In the genomic region with DNA sequence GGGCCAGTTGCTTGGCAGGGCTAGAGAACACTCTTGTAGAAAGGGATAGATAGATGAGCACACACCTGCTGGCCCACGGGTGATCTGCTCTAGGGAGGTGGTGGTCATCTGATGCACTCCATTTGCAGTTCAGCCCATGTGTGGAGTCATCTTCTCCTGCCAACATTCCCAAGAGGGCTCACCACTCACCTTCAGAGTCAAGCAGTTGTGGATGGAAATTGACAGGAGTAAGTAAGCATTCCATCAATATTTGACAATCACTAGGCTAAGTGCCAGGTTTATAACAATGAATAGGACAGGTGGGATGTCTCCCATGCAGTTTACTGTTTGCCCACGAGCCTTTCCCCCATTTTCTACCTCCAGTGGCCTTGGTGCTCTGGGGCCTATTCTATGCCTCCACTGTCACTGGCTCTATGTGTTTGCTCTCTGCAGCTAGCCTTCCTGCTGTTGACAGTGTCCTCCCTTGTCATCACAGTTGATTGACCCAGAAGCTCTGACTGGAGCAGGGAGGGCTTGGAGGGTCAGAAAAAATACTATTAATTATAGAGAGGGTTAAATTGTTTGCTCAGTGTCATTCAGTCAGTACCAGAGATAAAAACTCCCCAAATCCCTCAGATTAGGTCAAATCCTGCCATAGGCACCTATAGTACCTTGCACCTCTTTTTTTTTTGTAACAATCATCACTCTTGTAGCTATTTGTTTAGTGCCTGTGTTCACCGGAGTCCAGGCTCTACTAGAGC, we compare ENCODE assay signal across 1 cellular context.
A peak's percentile ranks its signal among the peaks of the same experiment; 100 is the strongest.
TF ChIP-seq lines count a peak whose summit lies in the region.

No MANE protein-coding gene starts in this region.

TF ChIP-seq in HepG2, 621 proteins besides CTCF, POLR2A, EP300 and RAD21 (continued from another document and continues in another):
- TF ChIP-seq, protein P1, sequence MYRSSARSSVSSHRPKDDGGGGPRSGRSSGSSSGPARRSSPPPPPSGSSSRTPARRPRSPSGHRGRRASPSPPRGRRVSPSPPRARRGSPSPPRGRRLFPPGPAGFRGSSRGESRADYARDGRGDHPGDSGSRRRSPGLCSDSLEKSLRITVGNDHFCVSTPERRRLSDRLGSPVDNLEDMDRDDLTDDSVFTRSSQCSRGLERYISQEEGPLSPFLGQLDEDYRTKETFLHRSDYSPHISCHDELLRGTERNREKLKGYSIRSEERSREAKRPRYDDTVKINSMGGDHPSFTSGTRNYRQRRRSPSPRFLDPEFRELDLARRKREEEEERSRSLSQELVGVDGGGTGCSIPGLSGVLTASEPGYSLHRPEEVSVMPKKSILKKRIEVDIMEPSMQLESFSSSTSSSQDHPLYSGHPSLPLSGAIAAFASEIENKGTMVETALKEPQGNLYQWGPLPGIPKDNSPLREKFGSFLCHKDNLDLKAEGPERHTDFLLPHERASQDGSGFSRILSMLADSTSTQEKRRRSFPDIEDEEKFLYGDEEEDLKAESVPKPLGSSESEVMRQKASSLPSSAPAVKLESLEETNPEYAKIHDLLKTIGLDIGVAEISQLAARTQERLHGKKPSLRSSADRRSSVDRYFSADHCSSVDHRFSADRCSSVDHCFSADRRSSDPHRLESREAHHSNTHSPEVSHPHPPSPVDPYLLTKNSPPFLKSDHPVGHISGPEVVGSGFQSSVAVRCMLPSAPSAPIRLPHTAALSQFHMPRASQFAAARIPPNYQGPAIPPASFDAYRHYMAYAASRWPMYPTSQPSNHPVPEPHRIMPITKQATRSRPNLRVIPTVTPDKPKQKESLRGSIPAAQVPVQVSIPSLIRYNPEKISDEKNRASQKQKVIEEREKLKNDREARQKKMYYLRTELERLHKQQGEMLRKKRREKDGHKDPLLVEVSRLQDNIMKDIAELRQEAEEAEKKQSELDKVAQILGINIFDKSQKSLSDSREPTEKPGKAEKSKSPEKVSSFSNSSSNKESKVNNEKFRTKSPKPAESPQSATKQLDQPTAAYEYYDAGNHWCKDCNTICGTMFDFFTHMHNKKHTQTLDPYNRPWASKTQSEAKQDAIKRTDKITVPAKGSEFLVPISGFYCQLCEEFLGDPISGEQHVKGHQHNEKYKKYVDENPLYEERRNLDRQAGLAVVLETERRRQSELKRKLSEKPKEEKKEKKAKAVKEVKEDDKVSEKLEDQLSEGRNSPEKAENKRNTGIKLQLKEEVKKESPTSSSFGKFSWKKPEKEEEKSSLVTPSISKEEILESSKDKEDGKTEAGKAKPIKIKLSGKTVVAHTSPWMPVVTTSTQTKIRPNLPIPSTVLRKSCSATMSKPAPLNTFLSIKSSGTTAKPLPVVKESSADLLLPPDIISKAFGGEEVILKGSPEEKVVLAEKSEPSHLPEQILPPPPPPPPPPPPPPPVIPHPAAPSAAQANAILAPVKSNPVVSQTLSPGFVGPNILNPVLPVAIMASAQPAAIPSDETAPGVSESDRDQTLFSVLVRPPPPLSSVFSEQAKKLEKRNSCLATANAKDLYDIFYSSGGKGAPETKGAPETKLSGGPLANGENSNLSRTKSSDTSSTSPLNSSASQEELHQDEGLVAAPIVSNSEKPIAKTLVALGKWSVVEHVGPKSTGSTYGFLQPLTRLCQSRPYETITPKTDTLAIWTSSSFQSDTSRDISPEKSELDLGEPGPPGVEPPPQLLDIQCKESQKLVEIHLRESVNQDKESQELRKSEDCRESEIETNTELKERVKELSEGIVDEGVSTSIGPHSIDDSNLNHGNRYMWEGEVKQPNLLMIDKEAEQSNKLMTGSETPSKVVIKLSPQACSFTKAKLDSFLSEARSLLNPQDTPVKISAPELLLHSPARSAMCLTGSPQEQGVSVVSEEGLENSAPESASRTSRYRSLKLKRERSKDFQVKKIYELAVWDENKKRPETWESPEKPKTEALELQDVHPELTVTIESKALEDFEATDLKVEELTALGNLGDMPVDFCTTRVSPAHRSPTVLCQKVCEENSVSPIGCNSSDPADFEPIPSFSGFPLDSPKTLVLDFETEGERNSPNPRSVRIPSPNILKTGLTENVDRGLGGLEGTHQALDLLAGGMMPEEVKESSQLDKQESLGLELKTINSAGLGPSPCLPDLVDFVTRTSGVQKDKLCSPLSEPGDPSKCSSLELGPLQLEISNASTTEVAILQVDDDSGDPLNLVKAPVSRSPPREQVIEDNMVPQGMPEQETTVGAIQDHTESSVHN (CRISPR knock-in tag; IDR thresholded peaks at IDR 0.05), result no peak
- TF ChIP-seq CHD4 (IDR thresholded peaks at IDR 0.05; ENCODE audit: borderline replicate concordance, low read length), result peak; percentile 35; the same call in 1 of the 2 replicates
- no peak for TF ChIP-seq AKAP8 (CRISPR knock-in tag; IDR thresholded peaks at IDR 0.05)
- TF ChIP-seq PPARG (CRISPR knock-in tag; conservative IDR thresholded peaks at IDR 0.05), result peak; percentile 93
- 0 out of 2 replicates have a peak, but pooled peaks have one; percentile 68 for TF ChIP-seq MTERF4 (CRISPR knock-in tag; IDR thresholded peaks at IDR 0.05)
- TF ChIP-seq, protein P2, sequence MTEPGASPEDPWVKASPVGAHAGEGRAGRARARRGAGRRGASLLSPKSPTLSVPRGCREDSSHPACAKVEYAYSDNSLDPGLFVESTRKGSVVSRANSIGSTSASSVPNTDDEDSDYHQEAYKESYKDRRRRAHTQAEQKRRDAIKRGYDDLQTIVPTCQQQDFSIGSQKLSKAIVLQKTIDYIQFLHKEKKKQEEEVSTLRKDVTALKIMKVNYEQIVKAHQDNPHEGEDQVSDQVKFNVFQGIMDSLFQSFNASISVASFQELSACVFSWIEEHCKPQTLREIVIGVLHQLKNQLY (CRISPR knock-in tag; IDR thresholded peaks at IDR 0.05), result peak; percentile 38
- no peak for TF ChIP-seq SATB2 (CRISPR knock-in tag; IDR thresholded peaks at IDR 0.05)
- TF ChIP-seq BORCS8-MEF2B (CRISPR knock-in tag; IDR thresholded peaks at IDR 0.05), result peak; percentile 29; the same call in 1 of the 2 replicates
- TF ChIP-seq ZSCAN25 (CRISPR knock-in tag; IDR thresholded peaks at IDR 0.05), result no peak
- TF ChIP-seq GLI4 (CRISPR knock-in tag; IDR thresholded peaks at IDR 0.05; ENCODE audit: borderline replicate concordance), result 0 out of 2 replicates have a peak, but pooled peaks have one; percentile 56
- peak; percentile 80 for TF ChIP-seq RCOR2 (CRISPR knock-in tag; IDR thresholded peaks at IDR 0.05)
- TF ChIP-seq NRL (CRISPR knock-in tag; IDR thresholded peaks at IDR 0.05; ENCODE audit: borderline replicate concordance), result no peak
- TF ChIP-seq HOXA7 (CRISPR knock-in tag; IDR thresholded peaks at IDR 0.05), result no peak
- TF ChIP-seq NFIC (IDR thresholded peaks at IDR 0.05; ENCODE audit: low read length), result peak; percentile 57
- TF ChIP-seq ZNF329 (CRISPR knock-in tag; IDR thresholded peaks at IDR 0.05; ENCODE audit: low read depth), result no peak
- peak; percentile 98; the same call in 1 of the 2 replicates for TF ChIP-seq MEIS2 (CRISPR knock-in tag; IDR thresholded peaks at IDR 0.05)
- TF ChIP-seq AHDC1 (CRISPR knock-in tag; IDR thresholded peaks at IDR 0.05; ENCODE audit: borderline replicate concordance), result peak; percentile 75; the same call in 1 of the 2 replicates
- peak; percentile 50; the same call in 1 of the 2 replicates for TF ChIP-seq ZNF574 (CRISPR knock-in tag; IDR thresholded peaks at IDR 0.05)
- TF ChIP-seq KMT2B (CRISPR knock-in tag; IDR thresholded peaks at IDR 0.05), result no peak
- TF ChIP-seq TEF (CRISPR knock-in tag; IDR thresholded peaks at IDR 0.05), result no peak
- TF ChIP-seq CEBPG (CRISPR knock-in tag; IDR thresholded peaks at IDR 0.05), result 0 out of 2 replicates have a peak, but pooled peaks have one; percentile 12
- peak; percentile 79 for TF ChIP-seq MEF2D (CRISPR knock-in tag; IDR thresholded peaks at IDR 0.05)
- TF ChIP-seq MZF1 (CRISPR knock-in tag; IDR thresholded peaks at IDR 0.05; ENCODE audit: borderline replicate concordance), result no peak
- TF ChIP-seq ISL2 (CRISPR knock-in tag; IDR thresholded peaks at IDR 0.05), result peak; percentile 75; the same call in 1 of the 2 replicates
- TF ChIP-seq ZNF431 (CRISPR knock-in tag; IDR thresholded peaks at IDR 0.05; ENCODE audit: borderline replicate concordance, low read depth), result 0 out of 2 replicates have a peak, but pooled peaks have one; percentile 75
- TF ChIP-seq MTA1 (CRISPR knock-in tag; IDR thresholded peaks at IDR 0.05; ENCODE audit: borderline replicate concordance), result no peak
- no peak for TF ChIP-seq SMYD3 (CRISPR knock-in tag; IDR thresholded peaks at IDR 0.05)
- TF ChIP-seq ZNF350 (CRISPR knock-in tag; IDR thresholded peaks at IDR 0.05; ENCODE audit: borderline replicate concordance, low read depth), result no peak; the same call in 1 of the 2 replicates
- peak; percentile 83 for TF ChIP-seq SAP130 (CRISPR knock-in tag; IDR thresholded peaks at IDR 0.05; ENCODE audit: low read depth)
